ENCODE assay signal across 8 cellular contexts in the genomic region with DNA sequence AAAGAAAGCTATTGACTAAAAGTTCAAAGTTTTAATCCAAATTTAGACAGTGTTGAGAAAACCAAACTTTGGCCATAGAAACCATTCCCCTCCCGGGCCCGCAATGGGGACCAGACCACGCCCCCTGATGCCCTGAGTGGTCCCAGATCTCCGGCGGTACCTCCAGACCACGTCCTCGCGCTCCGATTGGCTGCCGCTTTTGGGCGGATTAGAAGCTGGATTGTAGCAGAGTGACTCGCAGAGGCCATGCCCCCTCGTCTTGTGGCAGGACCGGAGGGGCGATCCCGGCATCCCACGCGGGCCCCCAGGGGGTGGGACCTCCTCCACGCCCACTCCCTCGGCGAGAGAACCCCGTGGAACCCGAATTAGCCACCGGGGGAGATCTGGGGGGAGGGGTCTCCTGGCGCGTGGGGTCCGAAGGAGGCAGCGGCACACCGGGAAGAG. TPM values are rescaled to one million over a fixed set of nuclear protein-coding genes. Genes with fewer than 3 reads are reported as not detected.
DNase-seq lines count a peak whose midpoint lies in the region; ATAC-seq and TF ChIP-seq lines count a peak whose summit lies in the region.

No MANE protein-coding gene starts in this region.

- WGBS in psoas muscle, 3 donors, result 18 to 25% (median 23%) methylated on average over 26 to 29 of the region's 29 CpGs

- H3K9ac ChIP-seq in adipocyte (ENCODE audit: low read length), result peak overlapping the region; percentile 77

- DNase-seq in GM13977 (ENCODE audit: low spot score) (peak; percentile 95), SW 1271 (lab: John Stamatoyannopoulos, UW) (peak; percentile 89 to 94), adipocyte (ENCODE audit: low read depth) (peak; percentile 94), left cardiac atrium (peak; percentile 94), psoas muscle (peak; percentile 75 to 84), ureter (ENCODE audit: low spot score) (peak; percentile 87), LoVo (ENCODE audit: low spot score) (no peak)

- ATAC-seq in left cardiac atrium (peak; percentile 91 to 94), psoas muscle (peak in 2 of 4 donors; percentile 26 to 43)

- no peaks in the 10 kb centered on the region for H3K36me3 ChIP-seq in KOPT-K1 (ENCODE audit: insufficient read depth, low read length)
- peaks cover 20% of the 10 kb centered on the region for H3K36me3 ChIP-seq in adipocyte (ENCODE audit: control insufficient read depth, insufficient read depth, low read length, severe bottlenecking)
- no peaks in the 10 kb centered on the region for H3K36me3 ChIP-seq in psoas muscle (ENCODE audit: insufficient read depth in 1 of 2, low read depth in 1 of 2)

- H3K4me3 ChIP-seq in adipocyte (ENCODE audit: low read length) (peak overlapping the region; percentile 72), psoas muscle (peak overlapping the region; percentile 30)

- H3K27me3 ChIP-seq in adipocyte (replicated peaks; ENCODE audit: control insufficient read depth, insufficient read depth, low read length) (no peaks in the 10 kb centered on the region), psoas muscle (ENCODE audit: insufficient read depth in 3 of 3, low read length in 2 of 3) (no peaks in the 10 kb centered on the region)

- TF ChIP-seq CTCF in GM13977 (IDR thresholded peaks at IDR 0.05; ENCODE audit: extremely low read depth, insufficient read depth, missing control alignments) (no peak), psoas muscle (IDR thresholded peaks at IDR 0.05) (no peak)

- H3K4me1 ChIP-seq in adipocyte (ENCODE audit: control insufficient read depth, insufficient read depth, low read length) (peaks cover 14% of the 10 kb centered on the region), psoas muscle (no peaks in the 10 kb centered on the region)

- intact Hi-C loops in left cardiac atrium (cut with DNase I), result loop anchor here in 1 of 2 donors (2.0 to 10.0 kb wide), 2 partner anchors 42 to 162 kb away; a partner anchor contains a TSS
- intact Hi-C loops in psoas muscle (cut with DNase I), result loop anchor here in 1 of 2 donors (2.0 to 10.0 kb wide), 3 partner anchors 42 to 190 kb away; a partner anchor contains a TSS

- in situ Hi-C loops in GM13977 (cut with MboI; ENCODE audit: low pct_unique_long_range_greater_than_20kb, low sequenced_read_pairs, unreplicated experiment), result no loop called here

- peak overlapping the region; percentile 28 for H3K27ac ChIP-seq in KOPT-K1 (ENCODE audit: low read depth, low read length, poor library complexity, severe bottlenecking)
- peak overlapping the region; percentile 23 for H3K27ac ChIP-seq in psoas muscle

- no peaks in the 10 kb centered on the region for H3K9me3 ChIP-seq in KOPT-K1 (ENCODE audit: insufficient read depth, low read length, poor library complexity, severe bottlenecking)
- H3K9me3 ChIP-seq in adipocyte (ENCODE audit: control insufficient read depth, low read length), result no peaks in the 10 kb centered on the region
- H3K9me3 ChIP-seq in psoas muscle, result no peaks in the 10 kb centered on the region

RNA-seq across cellular contexts. Expression of a gene that starts 0.8 kb away (rescaled TPM):
- total RNA-seq in left cardiac atrium, result 1 to 10 TPM; 2.8 to 5.4 TPM
- total RNA-seq in psoas muscle, result 1 to 10 TPM in 1 of 4 donors, under 1 TPM in 3; 0.61 to 1.2 (median 0.80) TPM
- polyA plus RNA-seq in psoas muscle, result under 1 TPM; 0.15 to 0.66 (median 0.29) TPM
- total RNA-seq in ureter, result 24.4 TPM

RNA-seq across cellular contexts. Expression of a gene that starts 26.3 kb away (rescaled TPM):
- total RNA-seq in left cardiac atrium (10 to 100 TPM; 29.8 to 37.7 TPM), psoas muscle (10 to 100 TPM; 24.6 to 48.5 (median 29.9) TPM), ureter (170 TPM)
- polyA plus RNA-seq in psoas muscle, result 10 to 100 TPM; 14.4 to 22.9 (median 20.0) TPM

RNA-seq across cellular contexts. Expression of a gene that starts 31.3 kb away (rescaled TPM):
- total RNA-seq in left cardiac atrium (10 to 100 TPM; 29.6 to 67.1 TPM), psoas muscle (10 to 100 TPM in 3 of 4 donors, 1 to 10 TPM in 1; 9.4 to 30.0 (median 20.2) TPM), ureter (23.0 TPM)
- polyA plus RNA-seq in psoas muscle, result 10 to 100 TPM; 11.1 to 14.9 (median 12.3) TPM

RNA-seq across cellular contexts. Expression of a gene that starts 35.1 kb away (rescaled TPM):
- total RNA-seq in left cardiac atrium (10 to 100 TPM; 67.2 to 78.6 TPM), psoas muscle (10 to 100 TPM; 34.5 to 93.4 (median 41.3) TPM), ureter (56.2 TPM)
- polyA plus RNA-seq in psoas muscle, result 10 to 100 TPM; 61.1 to 86.3 (median 83.7) TPM
